In genomic region chr22:36363378-36363931, GRCh38 we compare ENCODE assay signal across 9 cellular contexts. TPM values are rescaled to one million over a fixed set of nuclear protein-coding genes. Genes with fewer than 3 reads are reported as not detected.
A peak's percentile ranks its signal among the peaks of the same experiment; 100 is the strongest.
DNase-seq lines count a peak whose midpoint lies in the region; ATAC-seq, FAIRE-seq and TF ChIP-seq lines count a peak whose summit lies in the region.
"Had no signal": no experiment of that assay in that cellular context is flagged by ENCODE, and none has a peak within 500 bp of the region (broad histone marks: within the 10 kb centered on the region; RNA-seq: fewer than 3 reads in every experiment).

No MANE protein-coding gene starts in this region.

- no peak for DNase-seq in T-helper 1 cell
- DNase-seq in activated B cell treated with CpG ODN at 0.5 μM for 24 hours: no peak
- DNase-seq in stimulated activated naive CD8-positive, alpha-beta T cell treated with anti-CD3 and anti-CD28 coated beads, Interleukin-15, amount 100 ng/mL, for 72 hours: no peak
- DNase-seq in GM19239 (ENCODE audit: insufficient read length, low spot score): no peak

- H3K36me3 Mint-ChIP-seq in T-helper 1 cell treated with Interleukin-12 subunit alpha and Interleukin-12 subunit beta and Interleukin-4 antibody, amounts not matched to agents 30 μg/mL and 1 μg/mL, for 36 hours (ENCODE audit: low read depth): peaks cover 28% of the 10 kb centered on the region
- H3K36me3 Mint-ChIP-seq in activated B cell treated with CpG ODN at 0.5 μM for 24 hours (ENCODE audit: low read depth): peaks cover 54% of the 10 kb centered on the region

- peak overlapping the region; percentile 92 for H3K27ac Mint-ChIP-seq in T-helper 1 cell treated with Interleukin-12 subunit alpha and Interleukin-12 subunit beta and Interleukin-4 antibody, amounts not matched to agents 30 μg/mL and 1 μg/mL, for 36 hours
- peak overlapping the region; percentile 82 for H3K27ac Mint-ChIP-seq in activated B cell treated with CpG ODN at 0.5 μM for 24 hours
- H3K27ac Mint-ChIP-seq in stimulated activated naive CD8-positive, alpha-beta T cell treated with anti-CD3 and anti-CD28 coated beads, Interleukin-15, amount 100 ng/mL, for 72 hours: peak overlapping the region; percentile 77 to 88

- peaks cover 81% of the 10 kb centered on the region for H3K4me1 Mint-ChIP-seq in T-helper 1 cell treated with Interleukin-12 subunit alpha and Interleukin-12 subunit beta and Interleukin-4 antibody, amounts not matched to agents 30 μg/mL and 1 μg/mL, for 36 hours (ENCODE audit: low read depth)
- H3K4me1 Mint-ChIP-seq in activated B cell treated with CpG ODN at 0.5 μM for 24 hours: peaks cover 97% of the 10 kb centered on the region
- peaks cover 100% of the 10 kb centered on the region for H3K4me1 Mint-ChIP-seq in stimulated activated naive CD8-positive, alpha-beta T cell treated with anti-CD3 and anti-CD28 coated beads, Interleukin-15, amount 100 ng/mL, for 72 hours

- ATAC-seq in activated B cell treated with CpG ODN at 0.5 μM for 24 hours (ENCODE audit: low read depth) (no peak), GM19351 (IDR thresholded peaks at IDR 0.05; ENCODE audit: unreplicated experiment) (no peak), GM19397 (IDR thresholded peaks at IDR 0.05; ENCODE audit: unreplicated experiment) (no peak)
- ATAC-seq in stimulated activated naive CD8-positive, alpha-beta T cell treated with anti-CD3 and anti-CD28 coated beads, Interleukin-15, amount 100 ng/mL, for 72 hours: no peak

- no peaks in the 10 kb centered on the region for H3K27me3 Mint-ChIP-seq in T-helper 1 cell treated with Interleukin-12 subunit alpha and Interleukin-12 subunit beta and Interleukin-4 antibody, amounts not matched to agents 30 μg/mL and 1 μg/mL, for 36 hours (ENCODE audit: low read depth)
- no peaks in the 10 kb centered on the region for H3K27me3 Mint-ChIP-seq in activated B cell treated with CpG ODN at 0.5 μM for 24 hours
- H3K27me3 Mint-ChIP-seq in stimulated activated naive CD8-positive, alpha-beta T cell treated with anti-CD3 and anti-CD28 coated beads, Interleukin-15, amount 100 ng/mL, for 72 hours: no peaks in the 10 kb centered on the region

- peak overlapping the region; percentile 59 for H3K4me3 Mint-ChIP-seq in T-helper 1 cell treated with Interleukin-12 subunit alpha and Interleukin-12 subunit beta and Interleukin-4 antibody, amounts not matched to agents 30 μg/mL and 1 μg/mL, for 36 hours
- H3K4me3 Mint-ChIP-seq in activated B cell treated with CpG ODN at 0.5 μM for 24 hours: peak overlapping the region; percentile 68
- H3K4me3 Mint-ChIP-seq in stimulated activated naive CD8-positive, alpha-beta T cell treated with anti-CD3 and anti-CD28 coated beads, Interleukin-15, amount 100 ng/mL, for 72 hours: peak overlapping the region; percentile 73 to 84

- POLR2A ChIA-PET in activated B cell treated with CpG ODN at 0.5 μM for 24 hours (lab: Charles Lee): interaction anchor here (0.8 to 3.5 kb wide), 6 partner anchors 11 to 31 kb away, joined by 3 to 23 read pairs (median 4); partner anchors contain the start of gene MYH9

- FAIRE-seq in islet of Langerhans (lab: Jason Lieb, UNC): peak; percentile 41
- FAIRE-seq in GM19239 (lab: Jason Lieb, UNC): no peak
- FAIRE-seq: TTC549 had no signal

- CTCF ChIA-PET in activated B cell treated with CpG ODN at 0.5 μM for 24 hours (lab: Charles Lee): interaction anchor here (0.9 kb wide), 1 partner anchor 107 kb away, joined by 3 read pairs; no protein-coding TSS in a partner anchor

- intact Hi-C loops in activated B cell treated with CpG ODN at 0.5 μM for 24 hours (cut with micrococcal nuclease): no loop called here

- no peak for TF ChIP-seq CTCF in activated B cell treated with CpG ODN at 0.5 μM for 24 hours (IDR thresholded peaks at IDR 0.05)

- H3K9me3 Mint-ChIP-seq in T-helper 1 cell treated with Interleukin-12 subunit alpha and Interleukin-12 subunit beta and Interleukin-4 antibody, amounts not matched to agents 30 μg/mL and 1 μg/mL, for 36 hours: no peaks in the 10 kb centered on the region
- no peaks in the 10 kb centered on the region for H3K9me3 Mint-ChIP-seq in activated B cell treated with CpG ODN at 0.5 μM for 24 hours
- H3K9me3 Mint-ChIP-seq in stimulated activated naive CD8-positive, alpha-beta T cell treated with anti-CD3 and anti-CD28 coated beads, Interleukin-15, amount 100 ng/mL, for 72 hours: no peaks in the 10 kb centered on the region

RNA-seq across cellular contexts. Expression of gene MYH9, which starts 24.3 kb away (rescaled TPM):
- total RNA-seq in activated B cell treated with CpG ODN at 0.5 μM for 24 hours: 714 and 755 TPM in 2 replicates
